ENCODE assay signal across 30 cellular contexts in the genomic region with DNA sequence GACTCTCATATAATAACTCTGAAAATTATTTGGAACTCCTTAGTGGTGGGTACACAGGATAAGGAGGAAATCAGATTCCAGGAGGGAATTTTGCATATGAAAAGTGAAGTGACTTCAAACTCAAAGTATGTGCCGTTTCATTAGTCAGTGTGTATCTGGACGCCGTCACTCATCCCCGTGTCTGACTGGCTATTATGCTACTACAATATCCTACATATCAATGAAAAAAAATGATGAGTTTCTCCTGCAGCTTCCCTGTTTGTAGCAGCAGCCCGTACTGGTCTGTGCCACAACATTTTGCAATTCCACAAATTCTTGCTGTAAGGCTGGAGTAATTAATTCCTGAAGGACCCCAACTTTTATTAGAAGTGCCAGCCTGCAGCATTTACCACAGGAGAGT. TPM values are rescaled to one million over a fixed set of nuclear protein-coding genes. Genes with fewer than 3 reads are reported as not detected.
DNase-seq lines count a peak whose midpoint lies in the region; ATAC-seq and TF ChIP-seq lines count a peak whose summit lies in the region.
"Had no signal": no experiment of that assay in that cellular context is flagged by ENCODE, and none has a peak within 500 bp of the region (broad histone marks: within the 10 kb centered on the region; RNA-seq: fewer than 3 reads in every experiment).

No MANE protein-coding gene starts in this region.

- no peaks in the 10 kb centered on the region for H3K9me3 Mint-ChIP-seq in natural killer cell
- H3K9me3 Mint-ChIP-seq: activated naive CD4-positive, alpha-beta T cell treated with anti-CD3 and anti-CD28 coated beads, Interleukin-2, amount 50 U/mL, for 24 hours; CD4-positive, alpha-beta memory T cell had no signal

- H3K4me3 Mint-ChIP-seq in natural killer cell: no peak overlapping the region
- H3K4me3 Mint-ChIP-seq: activated naive CD4-positive, alpha-beta T cell treated with anti-CD3 and anti-CD28 coated beads, Interleukin-2, amount 50 U/mL, for 24 hours; CD4-positive, alpha-beta memory T cell had no signal

- DNase-seq in HCEC 1CT (peak; percentile 61), NCI-H226 (peak; percentile 87), cardiac fibroblast (ENCODE audit: low read depth in 2 of 2) (peak; percentile 17 to 36), uterus (no peak), natural killer cell (no peak), NCI-H1417 (lab: John Stamatoyannopoulos, UW) (no peak), AG20443 (ENCODE audit: low spot score) (no peak)
- DNase-seq: activated CD4-positive, alpha-beta T cell treated with anti-CD3 and anti-CD28 coated beads for 48 hours; activated CD8-positive, alpha-beta memory T cell treated with anti-CD3 and anti-CD28 coated beads for 24 hours; anterior cingulate cortex; CD4-positive, alpha-beta memory T cell; effector CD8-positive, alpha-beta T cell; EL; left ventricle myocardium inferior; mesenchymal stem cell; NCI-H1105 treated with DMSO at 0.1 percent for 48 hours; NCI-H2029 treated with DMSO at 0.1 percent for 48 hours; NCI-H2227 treated with DMSO at 0.1 percent for 48 hours; SIG-M5; stimulated activated naive CD4-positive, alpha-beta T cell; T1000; upper lobe of left lung; WERI-Rb-1 had no signal

- peak overlapping the region; percentile 53 to 56 for H3K27ac ChIP-seq in uterus
- H3K27ac ChIP-seq: cardiac muscle cell, epithelial cell of prostate, left ventricle myocardium inferior, right atrium auricular region, upper lobe of left lung, WERI-Rb-1 had no signal

- H3K27me3 Mint-ChIP-seq in natural killer cell (ENCODE audit: low read depth in 2 of 2): peaks cover 12 to 19% of the 10 kb centered on the region in 2 donors

- no peaks in the 10 kb centered on the region for H3K27me3 ChIP-seq in uterus
- H3K27me3 ChIP-seq: right atrium auricular region, upper lobe of left lung had no signal

- no peak overlapping the region for H3K4me3 ChIP-seq in cardiac fibroblast (replicated peaks in 1 of 2; ENCODE audit: low read depth in 2 of 2, low read length in 2 of 2)
- H3K4me3 ChIP-seq in uterus: no peak overlapping the region
- H3K4me3 ChIP-seq: cardiac muscle cell, left ventricle myocardium inferior, right atrium auricular region, smooth muscle cell, upper lobe of left lung had no signal

- intact Hi-C loops in uterus (cut with DNase I; ENCODE audit: low total_unique reads) (no loop called here), natural killer cell (cut with micrococcal nuclease) (no loop called here)

- ATAC-seq in natural killer cell: no peak
- ATAC-seq: HCT116, Panc1 had no signal

- no peaks in the 10 kb centered on the region for H3K36me3 Mint-ChIP-seq in natural killer cell
- H3K36me3 Mint-ChIP-seq: activated naive CD4-positive, alpha-beta T cell treated with anti-CD3 and anti-CD28 coated beads, Interleukin-2, amount 50 U/mL, for 24 hours; CD4-positive, alpha-beta memory T cell had no signal

- H3K27ac Mint-ChIP-seq in natural killer cell: no peak overlapping the region
- H3K27ac Mint-ChIP-seq: activated naive CD4-positive, alpha-beta T cell treated with anti-CD3 and anti-CD28 coated beads, Interleukin-2, amount 50 U/mL, for 24 hours had no signal

- TF ChIP-seq CTCF in cardiac fibroblast (IDR thresholded peaks at IDR 0.05; ENCODE audit: low read depth, low read length) (no peak), uterus (IDR thresholded peaks at IDR 0.05) (no peak), natural killer cell (IDR thresholded peaks at IDR 0.05) (no peak)

- no peak for TF ChIP-seq POLR2A in uterus (IDR thresholded peaks at IDR 0.05)

- H3K4me1 Mint-ChIP-seq in natural killer cell: peaks cover 12 to 18% of the 10 kb centered on the region in 2 donors

- no peaks in the 10 kb centered on the region for H3K36me3 ChIP-seq in uterus
- H3K36me3 ChIP-seq: cardiac muscle cell, left ventricle myocardium inferior, right atrium auricular region, upper lobe of left lung, WERI-Rb-1 had no signal

- H3K4me1 ChIP-seq in uterus: peaks cover 0 to 13% of the 10 kb centered on the region in 2 donors
- H3K4me1 ChIP-seq: upper lobe of left lung had no signal

- H3K9me3 ChIP-seq in uterus: no peaks in the 10 kb centered on the region
- H3K9me3 ChIP-seq: left ventricle myocardium inferior, right atrium auricular region, upper lobe of left lung had no signal

RNA-seq across cellular contexts. Expression of a gene that starts 16.5 kb away (rescaled TPM):
- total RNA-seq in uterus: 100 to 1,000 TPM in 1 of 4 donors, 10 to 100 TPM in 3; 51.2 to 125 (median 53.6) TPM
- not detected for total RNA-seq in natural killer cell
- total RNA-seq: CD4-positive, alpha-beta memory T cell; smooth muscle cell had no signal

Comparison
In these comparisons a context has a peak if more than half of its experiments do, and no peak if none do; other contexts are left out.
1. DNase-seq: peak in HCEC 1CT (single experiment), NCI-H226 (single experiment) and cardiac fibroblast (2 of 2); none in uterus (0 of 2), natural killer cell (single experiment), NCI-H1417 (0 of 3) and AG20443 (single experiment).
2. RNA of a gene that starts 16.5 kb away (total RNA-seq): 51.2 to 125 TPM in uterus; not detected in natural killer cell; every median in the first group is over 10 times any median in the second.